In genomic region chr17:45813051-45813731, GRCh38 we compare ENCODE assay signal across 16 cellular contexts. TPM values are rescaled to one million over a fixed set of nuclear protein-coding genes. Genes with fewer than 3 reads are reported as not detected.
DNase-seq lines count a peak whose midpoint lies in the region; ATAC-seq and TF ChIP-seq lines count a peak whose summit lies in the region.
"Had no signal": no experiment of that assay in that cellular context is flagged by ENCODE, and none has a peak within 500 bp of the region (broad histone marks: within the 10 kb centered on the region; RNA-seq: fewer than 3 reads in every experiment).

No MANE protein-coding gene starts in this region.

- peak; percentile 81 for DNase-seq in ELF-1 (ENCODE audit: low read depth, low spot score)
- peak; percentile 59 for DNase-seq in NT2/D1 (ENCODE audit: low read depth, low spot score)
- DNase-seq in fibroblast of villous mesenchyme (ENCODE audit: low read depth) = no peak
- DNase-seq in nucleus accumbens (lab: John Stamatoyannopoulos, UW) = peak in 38 of 56 donors; percentile 8 to 72 (median 34)
- no peak for DNase-seq in GM19238 (ENCODE audit: insufficient read length, low spot score)
- DNase-seq: activated CD8-positive, alpha-beta memory T cell treated with anti-CD3 and anti-CD28 coated beads, Interleukin-2, amount 10 ng/mL, durations not matched to agents 7 days and 5 days; CD8-positive, alpha-beta T cell; NCI-H1105 had no signal

- H3K4me3 ChIP-seq in NT2/D1 (ENCODE audit: insufficient read length, low read depth) (no peak overlapping the region), fibroblast of villous mesenchyme (ENCODE audit: low read depth, low read length) (no peak overlapping the region)
- H3K4me3 ChIP-seq: esophagus muscularis mucosa had no signal

- peak; percentile 17 for TF ChIP-seq CTCF in fibroblast of villous mesenchyme (IDR thresholded peaks at IDR 0.05; ENCODE audit: insufficient read depth, low read depth, low read length)

- H3K27me3 ChIP-seq in NT2/D1 (ENCODE audit: insufficient read depth, insufficient read length) = peaks cover 12% of the 10 kb centered on the region

- H3K36me3 ChIP-seq in NT2/D1 (ENCODE audit: insufficient read depth, insufficient read length, low read length) = no peaks in the 10 kb centered on the region
- H3K36me3 ChIP-seq: esophagus muscularis mucosa had no signal

- H3K9ac ChIP-seq in NT2/D1 (ENCODE audit: insufficient read length, low read depth) = peak overlapping the region; percentile 76

- 0 out of 2 replicates have a peak, but pooled peaks cover 6% of the 10 kb centered on the region for H3K9me3 ChIP-seq in NT2/D1 (ENCODE audit: insufficient read depth, low read length)
- H3K9me3 ChIP-seq: esophagus muscularis mucosa had no signal

- peaks cover 11% of the 10 kb centered on the region for H3K4me1 ChIP-seq in NT2/D1 (ENCODE audit: insufficient read depth, insufficient read length)
- H3K4me1 ChIP-seq: esophagus muscularis mucosa had no signal

- ATAC-seq in HG03432 (IDR thresholded peaks at IDR 0.05; ENCODE audit: unreplicated experiment) (no peak), GM21447 (IDR thresholded peaks at IDR 0.05; ENCODE audit: unreplicated experiment) (no peak), GM21526 (IDR thresholded peaks at IDR 0.05; ENCODE audit: low FRiP score, unreplicated experiment) (no peak)
- ATAC-seq: activated CD8-positive, alpha-beta memory T cell treated with anti-CD3 and anti-CD28 coated beads, Interleukin-2, amount 10 ng/mL, durations not matched to agents 7 days and 5 days; CD8-positive, alpha-beta T cell; right cardiac atrium had no signal

RNA-seq across cellular contexts. Expression of gene CRHR1, which starts 29.1 kb away (rescaled TPM):
- not detected in 2 replicates for total RNA-seq in fibroblast of villous mesenchyme
- total RNA-seq: activated CD8-positive, alpha-beta memory T cell treated with anti-CD3 and anti-CD28 coated beads, Interleukin-2, amount 10 ng/mL, durations not matched to agents 7 days and 5 days; CD8-positive, alpha-beta T cell; right cardiac atrium; T-helper 2 cell treated with Interferon-gamma antibody and Interleukin-4, amounts not matched to agents 100 ng/mL and 5 ng/mL, for 36 hours had no signal

RNA-seq across cellular contexts. Expression of gene SPPL2C, which starts 31.5 kb away (rescaled TPM):
- not detected in 2 replicates for total RNA-seq in fibroblast of villous mesenchyme
- total RNA-seq: activated CD8-positive, alpha-beta memory T cell treated with anti-CD3 and anti-CD28 coated beads, Interleukin-2, amount 10 ng/mL, durations not matched to agents 7 days and 5 days; CD8-positive, alpha-beta T cell; esophagus muscularis mucosa; lower leg skin; right cardiac atrium; T-helper 2 cell treated with Interferon-gamma antibody and Interleukin-4, amounts not matched to agents 100 ng/mL and 5 ng/mL, for 36 hours; urinary bladder had no signal

Comparison
In these comparisons a context has a peak if more than half of its experiments do, and no peak if none do; other contexts are left out.
1. DNase-seq: peak in ELF-1 (single experiment), NT2/D1 (single experiment) and nucleus accumbens (38 of 56); none in fibroblast of villous mesenchyme (single experiment) and GM19238 (single experiment).